In genomic region chr1:212769372-212770167, GRCh38 we compare ENCODE assay signal across 15 cellular contexts. TPM values are rescaled to one million over a fixed set of nuclear protein-coding genes. Genes with fewer than 3 reads are reported as not detected.
DNase-seq lines count a peak whose midpoint lies in the region; ATAC-seq and TF ChIP-seq lines count a peak whose summit lies in the region.
"Had no signal": no experiment of that assay in that cellular context is flagged by ENCODE, and none has a peak within 500 bp of the region (broad histone marks: within the 10 kb centered on the region; RNA-seq: fewer than 3 reads in every experiment).

No MANE protein-coding gene starts in this region.

- H3K27me3 ChIP-seq in CD8-positive, alpha-beta memory T cell (ENCODE audit: insufficient read depth, low read length, poor library complexity, severe bottlenecking) = no peaks in the 10 kb centered on the region
- no peaks in the 10 kb centered on the region for H3K27me3 ChIP-seq in MM.1S (replicated peaks; ENCODE audit: insufficient read depth, low read length)
- H3K27me3 ChIP-seq in endodermal cell (ENCODE audit: control insufficient read depth, insufficient read depth, low read length, poor library complexity, severe bottlenecking) = no peaks in the 10 kb centered on the region

- TF ChIP-seq CTCF in MM.1S (IDR thresholded peaks at IDR 0.05; ENCODE audit: low read length) = no peak
- no peak for TF ChIP-seq CTCF in endodermal cell (conservative IDR thresholded peaks at IDR 0.05)

- H3K9ac ChIP-seq in MM.1S (ENCODE audit: low read length) (no peak overlapping the region), endodermal cell (ENCODE audit: extremely low read depth, low read length, poor library complexity, severe bottlenecking) (no peak overlapping the region)
- H3K9ac ChIP-seq: GM23248 had no signal

- peak; percentile 68 for ATAC-seq in GM18870 (IDR thresholded peaks at IDR 0.05; ENCODE audit: unreplicated experiment)
- ATAC-seq: Right ventricle myocardium inferior had no signal

- H3K9me3 ChIP-seq in CD8-positive, alpha-beta memory T cell (ENCODE audit: low read length) = peaks cover 11% of the 10 kb centered on the region
- H3K9me3 ChIP-seq in MM.1S (replicated peaks; ENCODE audit: insufficient read depth, low read length) (no peaks in the 10 kb centered on the region), endodermal cell (ENCODE audit: control insufficient read depth, low read length) (peaks cover 56% of the 10 kb centered on the region)

- no peak for DNase-seq in CD8-positive, alpha-beta memory T cell
- peak; percentile 41 for DNase-seq in MM.1S
- no peak for DNase-seq in endodermal cell
- no peak for DNase-seq in NCI-H2227 (lab: John Stamatoyannopoulos, UW; ENCODE audit: unreplicated experiment)
- DNase-seq in NOMO-1 treated with DMSO at 0.1 percent for 48 hours (lab: John Stamatoyannopoulos, UW; ENCODE audit: unreplicated experiment) = no peak
- no peak for DNase-seq in NCI-H345 treated with DMSO at 0.1 percent for 48 hours (lab: John Stamatoyannopoulos, UW; ENCODE audit: unreplicated experiment)
- DNase-seq: amygdala; GM23248; naive B cell; NK-92 treated with Interleukin-12 subunit alpha and Interleukin-12 subunit beta, amount 100 ng/mL, for 24 hours; T-helper 9 cell had no signal

- H3K36me3 ChIP-seq in CD8-positive, alpha-beta memory T cell (ENCODE audit: insufficient read depth, low read length) = peaks cover 5% of the 10 kb centered on the region
- H3K36me3 ChIP-seq in MM.1S (replicated peaks; ENCODE audit: insufficient read depth, low read length) (no peaks in the 10 kb centered on the region), endodermal cell (ENCODE audit: control insufficient read depth, insufficient read depth, low read length) (peaks cover 50% of the 10 kb centered on the region)

- H3K4me2 ChIP-seq in MM.1S (ENCODE audit: low read depth, low read length) = no peak overlapping the region

- H3K79me2 ChIP-seq in MM.1S (ENCODE audit: low read length) = peaks cover 31% of the 10 kb centered on the region

- no peaks in the 10 kb centered on the region for H4K20me1 ChIP-seq in MM.1S (ENCODE audit: insufficient read depth, low read length)

- no peak overlapping the region for H3K4me3 ChIP-seq in CD8-positive, alpha-beta memory T cell (ENCODE audit: low read length)
- H3K4me3 ChIP-seq in MM.1S (ENCODE audit: low read length) (no peak overlapping the region), endodermal cell (ENCODE audit: low read length) (peak overlapping the region; percentile 54)
- H3K4me3 ChIP-seq: GM23248 had no signal

- no peaks in the 10 kb centered on the region for H3K4me1 ChIP-seq in CD8-positive, alpha-beta memory T cell (ENCODE audit: insufficient read depth, low read length)
- peaks cover 7% of the 10 kb centered on the region for H3K4me1 ChIP-seq in MM.1S (ENCODE audit: low read length)
- no peaks in the 10 kb centered on the region for H3K4me1 ChIP-seq in endodermal cell (ENCODE audit: control insufficient read depth, insufficient read depth, low read length)

- POLR2A ChIA-PET in CD8-positive, alpha-beta memory T cell (lab: Charles Lee) = no interaction called here

- peaks cover 32 to 75% (median 72%) of the 10 kb centered on the region in 3 donors for H3K36me3 Mint-ChIP-seq in CD8-positive, alpha-beta memory T cell
- H3K36me3 Mint-ChIP-seq in endodermal cell (ENCODE audit: low read depth) = peaks cover 81% of the 10 kb centered on the region

- no peak overlapping the region for H2AFZ ChIP-seq in MM.1S (ENCODE audit: low read length)
- H2AFZ ChIP-seq: GM23248 had no signal

- H3K9me2 ChIP-seq in MM.1S (replicated peaks; ENCODE audit: insufficient read depth, low read length) = no peaks in the 10 kb centered on the region

- no peak overlapping the region for H3K4me3 Mint-ChIP-seq in CD8-positive, alpha-beta memory T cell
- no peak overlapping the region for H3K4me3 Mint-ChIP-seq in endodermal cell
- H3K4me3 Mint-ChIP-seq: naive B cell, type B pancreatic cell had no signal

- peaks cover 0 to 2% of the 10 kb centered on the region in 2 donors for H3K27me3 Mint-ChIP-seq in CD8-positive, alpha-beta memory T cell
- no peaks in the 10 kb centered on the region for H3K27me3 Mint-ChIP-seq in endodermal cell (ENCODE audit: insufficient read depth)
- H3K27me3 Mint-ChIP-seq: naive B cell, type B pancreatic cell had no signal

- peaks cover 29 to 71% (median 53%) of the 10 kb centered on the region in 3 donors for H3K4me1 Mint-ChIP-seq in CD8-positive, alpha-beta memory T cell
- no peaks in the 10 kb centered on the region for H3K4me1 Mint-ChIP-seq in endodermal cell

- peak overlapping the region in 6 of 8 donors; percentile 13 to 71 (median 41) for H3K27ac Mint-ChIP-seq in CD8-positive, alpha-beta memory T cell
- H3K27ac Mint-ChIP-seq in endodermal cell = no peak overlapping the region
- H3K27ac Mint-ChIP-seq: type B pancreatic cell had no signal

- no peak overlapping the region for H3K27ac ChIP-seq in CD8-positive, alpha-beta memory T cell (ENCODE audit: low read depth, low read length)
- H3K27ac ChIP-seq in MM.1S (ENCODE audit: low read length) (no peak overlapping the region), endodermal cell (ENCODE audit: low read depth, low read length) (no peak overlapping the region)
- H3K27ac ChIP-seq: epithelial cell of prostate, GM23248 had no signal

- CTCF ChIA-PET in CD8-positive, alpha-beta memory T cell (lab: Charles Lee) = interaction anchor here (1.4 kb wide), 1 partner anchor 313 kb away, joined by 3 read pairs; no protein-coding TSS in a partner anchor

- peaks cover 6% of the 10 kb centered on the region for H3F3A ChIP-seq in MM.1S (ENCODE audit: insufficient read depth, low read length)

- peaks cover 19 to 47% (median 39%) of the 10 kb centered on the region in 5 donors for H3K9me3 Mint-ChIP-seq in CD8-positive, alpha-beta memory T cell
- peaks cover 43% of the 10 kb centered on the region for H3K9me3 Mint-ChIP-seq in endodermal cell

- 100% methylated on average over 1 of the region's 1 CpG; no CpG with 5 or more reads in 1 of the 2 experiments for WGBS in endodermal cell (ENCODE audit: insufficient coverage in 1 of 2, insufficient read length in 1 of 2), 2 experiments

RNA-seq across cellular contexts. Expression of gene NSL1, which starts 22.0 kb away (rescaled TPM):
- total RNA-seq in CD8-positive, alpha-beta memory T cell = 10 to 100 TPM; 39.5 to 42.0 TPM
- 53.2 TPM for polyA plus RNA-seq in CD8-positive, alpha-beta memory T cell
- 10 to 100 TPM; 47.6 to 57.7 TPM for total RNA-seq in endodermal cell
- 31.9 TPM for polyA plus RNA-seq in endodermal cell (2013, experiment 1 of 2)
- 31.2 TPM for polyA plus RNA-seq in endodermal cell (2013, experiment 2 of 2)

RNA-seq across cellular contexts. Expression of gene TATDN3, which starts 22.1 kb away (rescaled TPM):
- total RNA-seq in CD8-positive, alpha-beta memory T cell = 10 to 100 TPM; 18.0 to 18.5 TPM
- 17.8 TPM for polyA plus RNA-seq in CD8-positive, alpha-beta memory T cell
- total RNA-seq in endodermal cell = 10 to 100 TPM; 14.9 to 26.3 TPM
- 15.0 TPM for polyA plus RNA-seq in endodermal cell (2013, experiment 1 of 2)
- polyA plus RNA-seq in endodermal cell (2013, experiment 2 of 2) = 17.7 TPM
